In the genomic region with DNA sequence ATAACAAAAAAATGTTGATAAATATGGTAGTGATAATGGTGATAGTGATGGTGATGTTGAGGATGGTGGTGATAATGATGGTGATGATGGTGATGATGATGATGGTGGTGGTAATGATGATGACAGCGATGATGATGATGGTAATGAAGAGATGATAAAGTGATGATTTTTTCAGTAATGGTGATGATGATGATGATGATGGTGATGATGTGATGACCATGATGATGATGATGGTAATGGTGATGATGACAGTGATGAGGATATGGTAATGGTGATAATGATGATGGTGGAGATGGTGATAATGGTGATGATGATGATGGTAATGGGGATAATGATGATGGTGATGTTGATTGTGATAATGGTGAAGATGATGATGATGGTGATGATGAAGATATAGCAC, we compare ENCODE assay signal across 2 cellular contexts.
A peak's percentile ranks its signal among the peaks of the same experiment; 100 is the strongest.
TF ChIP-seq lines count a peak whose summit lies in the region.

No MANE protein-coding gene starts in this region.

TF ChIP-seq in HepG2, 621 proteins besides CTCF, POLR2A, EP300 and RAD21 (continued from another document):
- 0 out of 2 replicates have a peak, but pooled peaks have one; percentile 17 for TF ChIP-seq FOXA1 (IDR thresholded peaks at IDR 0.05)
- no peak for TF ChIP-seq FOXA1 (CRISPR knock-in tag; IDR thresholded peaks at IDR 0.05)
- TF ChIP-seq CREB1 (IDR thresholded peaks at IDR 0.05): peak; percentile 99
- TF ChIP-seq CREB1 (CRISPR knock-in tag; IDR thresholded peaks at IDR 0.05): no peak
- no peak for TF ChIP-seq NCOA5 (CRISPR knock-in tag; IDR thresholded peaks at IDR 0.05)
TF ChIP-seq in HepG2: peak in this region for 3.

TF ChIP-seq in HEK293T, 16 proteins besides CTCF, POLR2A, EP300 and RAD21 (continued from another document):
- 0 out of 2 replicates have a peak, but pooled peaks have one; percentile 45 for TF ChIP-seq TARDBP (IDR thresholded peaks at IDR 0.05)
- no peak for TF ChIP-seq L3MBTL2 (conservative IDR thresholded peaks at IDR 0.05)
